Comparison of ENCODE assay signal across 6 cellular contexts in the genomic region with DNA sequence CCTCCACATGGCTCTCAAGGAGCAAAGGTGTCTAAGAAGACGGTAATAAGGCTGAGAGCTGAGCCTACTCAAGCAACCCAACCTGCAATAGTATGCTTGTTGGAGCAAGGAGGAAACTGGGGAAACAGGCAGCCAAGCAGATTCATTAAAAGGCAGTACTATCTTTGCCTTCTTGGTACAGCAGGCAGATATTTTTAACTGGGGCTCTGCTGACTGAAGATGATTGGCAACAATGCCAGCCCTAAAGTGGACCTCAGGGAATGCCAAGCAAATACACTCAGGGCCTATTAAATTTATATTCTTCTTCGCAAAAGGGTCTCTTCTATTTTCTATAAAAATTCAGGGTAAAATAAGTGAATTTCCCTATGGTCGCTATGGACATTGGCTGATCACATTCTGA.
"Had no signal": no experiment of that assay in that cellular context is flagged by ENCODE, and none has a peak within 500 bp of the region (broad histone marks: within the 10 kb centered on the region; RNA-seq: fewer than 3 reads in every experiment).

No MANE protein-coding gene starts in this region.

- H3K36me3 ChIP-seq: HAP-1 had no signal

- H3K4me1 ChIP-seq: HAP-1 had no signal

- DNase-seq: HFFc6 had no signal

- H3K4me3 ChIP-seq: GM23338, HAP-1 had no signal

- H3K27ac ChIP-seq: HL-60 had no signal

- ATAC-seq: GM23338, HCT116, HepG2 had no signal
